15 cellular contexts compared by ENCODE assay signal in the genomic region with DNA sequence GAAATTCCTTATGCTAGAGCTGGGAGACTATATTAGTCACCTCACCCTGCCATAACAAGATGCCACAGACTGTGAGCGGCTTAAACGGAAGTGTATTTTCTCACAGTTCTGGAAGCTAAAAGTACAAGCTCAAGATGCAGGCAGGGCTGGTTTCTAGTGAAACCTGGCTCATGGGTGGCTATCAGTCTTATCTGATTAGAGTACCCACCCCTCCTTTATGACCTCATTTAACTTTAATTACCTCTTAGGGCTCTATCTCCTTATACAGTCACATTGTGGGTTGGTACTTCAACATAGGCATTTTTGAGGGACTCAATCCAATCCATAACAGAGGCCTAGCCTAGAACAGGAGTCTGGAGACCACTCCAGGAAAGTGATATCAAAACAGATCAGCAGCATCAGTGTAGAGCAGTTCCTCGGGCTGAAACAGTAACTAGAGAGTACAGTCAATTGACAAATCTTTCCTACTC. TPM values are rescaled to one million over a fixed set of nuclear protein-coding genes. Genes with fewer than 3 reads are reported as not detected.
DNase-seq lines count a peak whose midpoint lies in the region; ATAC-seq, FAIRE-seq and TF ChIP-seq lines count a peak whose summit lies in the region.
"Had no signal": no experiment of that assay in that cellular context is flagged by ENCODE, and none has a peak within 500 bp of the region (broad histone marks: within the 10 kb centered on the region; RNA-seq: fewer than 3 reads in every experiment).

No MANE protein-coding gene starts in this region.

- H3K27me3 ChIP-seq in small intestine (ENCODE audit: control insufficient read depth in 2 of 2, insufficient read depth in 2 of 2, low read length in 2 of 2), result no peaks in the 10 kb centered on the region

- TF ChIP-seq CTCF in fibroblast of the aortic adventitia (IDR thresholded peaks at IDR 0.05; ENCODE audit: insufficient read depth, low read length), result no peak

- ATAC-seq in T-helper 17 cell, result no peak
- ATAC-seq: A549, sciatic nerve had no signal

- H3K36me3 ChIP-seq in small intestine (ENCODE audit: control insufficient read depth in 2 of 2, insufficient read depth in 2 of 2, low read length in 2 of 2), result peaks cover 3 to 11% of the 10 kb centered on the region in 2 donors

- no peaks in the 10 kb centered on the region for H3K9me3 ChIP-seq in T-helper 17 cell (ENCODE audit: control insufficient read depth, low read length, poor library complexity, severe bottlenecking)
- H3K9me3 ChIP-seq in small intestine (ENCODE audit: control insufficient read depth, low read depth), result no peaks in the 10 kb centered on the region
- H3K9me3 ChIP-seq: A549 had no signal

- H3K27me3 Mint-ChIP-seq in activated T-cell treated with anti-CD3 and anti-CD28 coated beads, Interleukin-2, amount 50 U/mL, for 24 hours, result no peaks in the 10 kb centered on the region
- H3K27me3 Mint-ChIP-seq in T-helper 17 cell, result no peaks in the 10 kb centered on the region

- H3K27ac ChIP-seq in small intestine (ENCODE audit: low read depth in 1 of 2, low read length in 1 of 2), result peak overlapping the region; percentile 50 to 76
- H3K27ac ChIP-seq: A549 had no signal

- H3K36me3 Mint-ChIP-seq in activated T-cell treated with anti-CD3 and anti-CD28 coated beads, Interleukin-2, amount 50 U/mL, for 24 hours (ENCODE audit: low read depth), result peaks cover 16% of the 10 kb centered on the region
- peaks cover 2% of the 10 kb centered on the region for H3K36me3 Mint-ChIP-seq in T-helper 17 cell (ENCODE audit: low read depth)

- H3K4me1 ChIP-seq in small intestine (ENCODE audit: control insufficient read depth in 2 of 2, insufficient read depth in 1 of 2, low read depth in 1 of 2, low read length in 1 of 2), result peaks cover 7 to 8% of the 10 kb centered on the region in 2 donors

- no peaks in the 10 kb centered on the region for H3K9me3 Mint-ChIP-seq in activated T-cell treated with anti-CD3 and anti-CD28 coated beads, Interleukin-2, amount 50 U/mL, for 24 hours

- 13 to 62% (median 42%) methylated on average over 3 of the region's 3 CpGs for WGBS in small intestine, 3 donors

- H3K4me3 Mint-ChIP-seq in activated T-cell treated with anti-CD3 and anti-CD28 coated beads, Interleukin-2, amount 50 U/mL, for 24 hours, result no peak overlapping the region
- H3K4me3 Mint-ChIP-seq in T-helper 17 cell, result no peak overlapping the region

- no peak for DNase-seq in activated T-cell treated with anti-CD3 and anti-CD28 coated beads, Interleukin-2, amount 50 U/mL, for 24 hours
- DNase-seq in activated T-cell treated with anti-CD3 and anti-CD28 coated beads for 4 hours (no peak), T-helper 17 cell (no peak), fibroblast of the aortic adventitia (ENCODE audit: low read depth) (peak; percentile 14), small intestine (peak; percentile 93), NCI-H1930 (lab: John Stamatoyannopoulos, UW) (no peak), GOT3 (lab: John Stamatoyannopoulos, UW) (no peak)
- no peak for DNase-seq in stimulated activated CD4-positive, alpha-beta T cell treated with anti-CD3 and anti-CD28 coated beads, Interleukin-4, amount 100 ng/mL, for 4 hours
- DNase-seq: foreskin melanocyte, NCI-H1417, T1000 had no signal

- no peak for FAIRE-seq in small intestine (lab: Jason Lieb, UNC)
- FAIRE-seq: A549, H54 had no signal

- H3K27ac Mint-ChIP-seq in activated T-cell treated with anti-CD3 and anti-CD28 coated beads, Interleukin-2, amount 50 U/mL, for 24 hours, result peak overlapping the region; percentile 3
- peak overlapping the region; percentile 32 for H3K27ac Mint-ChIP-seq in T-helper 17 cell

- H3K4me1 Mint-ChIP-seq in activated T-cell treated with anti-CD3 and anti-CD28 coated beads, Interleukin-2, amount 50 U/mL, for 24 hours (ENCODE audit: low read depth), result peaks cover 37% of the 10 kb centered on the region
- H3K4me1 Mint-ChIP-seq in T-helper 17 cell, result peaks cover 34% of the 10 kb centered on the region

- H3K4me3 ChIP-seq in fibroblast of the aortic adventitia (ENCODE audit: low read depth, low read length) (no peak overlapping the region), small intestine (ENCODE audit: low read depth in 1 of 2, low read length in 2 of 2) (no peak overlapping the region)
- H3K4me3 ChIP-seq: A549, lung had no signal

RNA-seq across cellular contexts. Expression of gene SNRNP48, which starts 2.3 kb away (rescaled TPM):
- total RNA-seq in T-helper 17 cell (1 to 10 TPM; 6.8 to 9.6 TPM), fibroblast of the aortic adventitia (ENCODE audit: low replicate concordance) (15.3 and 15.6 TPM in 2 replicates)
- polyA plus RNA-seq in small intestine, result 1 to 10 TPM; 7.3 to 9.4 (median 7.4) TPM

RNA-seq across cellular contexts. Expression of gene DSP, which starts 46.2 kb away (rescaled TPM):
- under 1 TPM in 1 of 2 donors, not detected in 1; 0.05 TPM for total RNA-seq in T-helper 17 cell
- total RNA-seq in fibroblast of the aortic adventitia (ENCODE audit: low replicate concordance), result 4.2 and 4.3 TPM in 2 replicates
- 10 to 100 TPM; 40.0 to 83.4 (median 72.7) TPM for polyA plus RNA-seq in small intestine

Comparison
In these comparisons a context has a peak if more than half of its experiments do, and no peak if none do; other contexts are left out.
1. DNase-seq: peak in fibroblast of the aortic adventitia (single experiment) and small intestine (single experiment); none in activated T-cell treated with anti-CD3 and anti-CD28 coated beads, Interleukin-2, amount 50 U/mL, for 24 hours (single experiment), activated T-cell treated with anti-CD3 and anti-CD28 coated beads for 4 hours (single experiment), T-helper 17 cell (0 of 3), NCI-H1930 (0 of 2), GOT3 (single experiment) and stimulated activated CD4-positive, alpha-beta T cell treated with anti-CD3 and anti-CD28 coated beads, Interleukin-4, amount 100 ng/mL, for 4 hours (0 of 2).